ENCODE assay signal across 12 cellular contexts in genomic region chr16:50372611-50373344, GRCh38. TPM values are rescaled to one million over a fixed set of nuclear protein-coding genes. Genes with fewer than 3 reads are reported as not detected.
DNase-seq lines count a peak whose midpoint lies in the region; ATAC-seq, FAIRE-seq and TF ChIP-seq lines count a peak whose summit lies in the region.
"Had no signal": no experiment of that assay in that cellular context is flagged by ENCODE, and none has a peak within 500 bp of the region (broad histone marks: within the 10 kb centered on the region; RNA-seq: fewer than 3 reads in every experiment).

No MANE protein-coding gene starts in this region.

- no peak overlapping the region for H3K4me3 ChIP-seq in skeletal muscle cell (ENCODE audit: low read depth, low read length)
- H3K4me3 ChIP-seq: mucosa of descending colon had no signal

- intact Hi-C loops in Right ventricle myocardium inferior (cut with DNase I) = loop anchor here (5.0 kb wide), 1 partner anchor 255 kb away; no protein-coding TSS in a partner anchor

- FAIRE-seq in GM12892 (lab: Jason Lieb, UNC) = no peak
- FAIRE-seq: GM12891 had no signal

- TF ChIP-seq POLR2A in GM12892 (IDR thresholded peaks at IDR 0.05; ENCODE audit: low read depth, low read length) = no peak

- ATAC-seq in Right ventricle myocardium inferior = peak; percentile 87
- no peak for ATAC-seq in HG03457 (IDR thresholded peaks at IDR 0.05; ENCODE audit: unreplicated experiment)
- ATAC-seq: mucosa of descending colon had no signal

- DNase-seq in H4 (ENCODE audit: low spot score) (peak; percentile 21), RKO (ENCODE audit: low spot score) (peak; percentile 77), Right ventricle myocardium inferior (ENCODE audit: missing footprints) (no peak), skeletal muscle cell (ENCODE audit: low read depth) (peak; percentile 9), GM12892 (ENCODE audit: insufficient read length) (no peak), COLO829 (ENCODE audit: low spot score) (no peak)
- DNase-seq: activated effector memory CD4-positive, alpha-beta T cell treated with Interleukin-2 at 50 U/mL for 16 hours; effector CD8-positive, alpha-beta T cell; T-helper 2 cell had no signal

RNA-seq across cellular contexts. Expression of gene BRD7, which starts 4.0 kb away (rescaled TPM):
- total RNA-seq in H4 (2014; rRNA removed; shearing (Covaris generic)) = 34.7 and 43.8 TPM in 2 replicates
- total RNA-seq in Right ventricle myocardium inferior = 46.6 TPM
- polyA plus RNA-seq in GM12892 (2012; ENCODE audit: missing spikeins) = 57.2 TPM

Comparison
In these comparisons a context has a peak if more than half of its experiments do, and no peak if none do; other contexts are left out.
1. DNase-seq: peak in H4 (single experiment), RKO (single experiment) and skeletal muscle cell (single experiment); none in Right ventricle myocardium inferior (single experiment), GM12892 (single experiment) and COLO829 (single experiment).